ENCODE assay signal across 13 cellular contexts in the genomic region with DNA sequence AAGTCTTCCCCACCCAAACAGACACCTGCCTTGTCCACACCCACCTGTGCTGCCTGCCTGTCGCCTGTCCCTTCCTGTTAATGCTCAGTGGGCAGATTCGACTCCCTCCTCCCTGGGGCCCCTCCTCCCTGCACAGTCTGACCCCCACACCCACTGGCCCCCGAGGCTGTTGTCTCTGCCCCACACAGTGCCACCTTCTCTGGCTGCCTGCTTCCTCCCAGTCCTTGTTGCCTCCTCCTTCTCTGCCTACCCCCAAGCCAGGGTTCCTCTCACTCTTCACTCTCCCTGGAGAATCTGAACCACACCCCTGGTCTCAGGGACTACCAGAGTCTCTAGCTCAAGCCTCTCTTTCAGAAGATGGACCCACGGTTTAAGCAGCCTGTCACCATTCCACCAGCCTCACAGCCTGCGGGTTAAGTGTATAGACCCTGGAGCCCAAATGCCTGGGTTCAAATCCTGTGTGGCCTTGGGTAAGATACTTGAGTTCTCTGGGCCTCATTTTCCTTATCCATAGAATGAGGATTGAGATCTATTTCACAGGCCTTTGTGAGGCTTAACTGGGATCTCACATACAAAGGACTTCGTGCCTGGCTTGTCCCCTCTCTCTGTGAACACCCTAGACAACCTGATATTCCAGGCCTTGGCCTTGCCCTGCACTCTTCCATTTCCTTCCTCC. TPM values are rescaled to one million over a fixed set of nuclear protein-coding genes. Genes with fewer than 3 reads are reported as not detected.
A peak's percentile ranks its signal among the peaks of the same experiment; 100 is the strongest.
DNase-seq lines count a peak whose midpoint lies in the region; ATAC-seq, FAIRE-seq and TF ChIP-seq lines count a peak whose summit lies in the region.
"Had no signal": no experiment of that assay in that cellular context is flagged by ENCODE, and none has a peak within 500 bp of the region (broad histone marks: within the 10 kb centered on the region; RNA-seq: fewer than 3 reads in every experiment).

No MANE protein-coding gene starts in this region.

- H3K36me3 ChIP-seq in heart right ventricle (no peaks in the 10 kb centered on the region), endothelial cell of umbilical vein (ENCODE audit: control insufficient read depth in 2 of 2, extremely low read depth in 1 of 2, insufficient read depth in 2 of 2, low read length in 2 of 2) (no peaks in the 10 kb centered on the region), neuronal stem cell (replicated peaks in 1 of 2; ENCODE audit: control insufficient read depth in 2 of 2, insufficient read depth in 2 of 2, low read length in 2 of 2) (no peaks in the 10 kb centered on the region), uterus (no peaks in the 10 kb centered on the region)
- H3K36me3 ChIP-seq: neural progenitor cell, thoracic aorta had no signal

- peak overlapping the region; percentile 6 for H2AK5ac ChIP-seq in neuronal stem cell (ENCODE audit: low read depth, low read length)

- no peak for TF ChIP-seq POLR2A in endothelial cell of umbilical vein (IDR thresholded peaks at IDR 0.05; ENCODE audit: low read depth, low read length)
- TF ChIP-seq POLR2A in uterus (IDR thresholded peaks at IDR 0.05) = no peak

- no peaks in the 10 kb centered on the region for H3K9me3 Mint-ChIP-seq in activated T-cell treated with anti-CD3 and anti-CD28 coated beads, Interleukin-2, amount 50 U/mL, for 4 hours
- H3K9me3 Mint-ChIP-seq in activated CD4-positive, alpha-beta memory T cell treated with anti-CD3 and anti-CD28 coated beads for 36 hours = no peaks in the 10 kb centered on the region
- H3K9me3 Mint-ChIP-seq: activated naive CD8-positive, alpha-beta T cell treated with anti-CD3 and anti-CD28 coated beads for 36 hours; neural progenitor cell had no signal

- H3K18ac ChIP-seq in neuronal stem cell (ENCODE audit: low read length) = no peak overlapping the region

- no peak overlapping the region for H3K14ac ChIP-seq in neuronal stem cell (ENCODE audit: low read length)

- H3K9ac ChIP-seq in endothelial cell of umbilical vein (replicated peaks; ENCODE audit: extremely low read depth, insufficient read depth, low read length) = peak overlapping the region; percentile 55
- no peak overlapping the region for H3K9ac ChIP-seq in neuronal stem cell (ENCODE audit: low read depth, low read length, poor library complexity)
- H3K9ac ChIP-seq: neural progenitor cell had no signal

- no peaks in the 10 kb centered on the region for H3K79me1 ChIP-seq in neuronal stem cell (ENCODE audit: low read depth, low read length)

- no peak overlapping the region for H2BK12ac ChIP-seq in neuronal stem cell (ENCODE audit: low read length)

- no peak overlapping the region for H3K4me3 Mint-ChIP-seq in activated T-cell treated with anti-CD3 and anti-CD28 coated beads, Interleukin-2, amount 50 U/mL, for 4 hours
- H3K4me3 Mint-ChIP-seq in activated CD4-positive, alpha-beta memory T cell treated with anti-CD3 and anti-CD28 coated beads for 36 hours = no peak overlapping the region
- H3K4me3 Mint-ChIP-seq: activated naive CD8-positive, alpha-beta T cell treated with anti-CD3 and anti-CD28 coated beads for 36 hours had no signal

- H3K4ac ChIP-seq in neuronal stem cell (ENCODE audit: low read length) = no peak overlapping the region

- peak overlapping the region in 9 of 10 donors; percentile 61 to 100 (median 80) for H3K27ac ChIP-seq in heart right ventricle
- H3K27ac ChIP-seq in endothelial cell of umbilical vein (ENCODE audit: insufficient read depth, low read depth, low read length) = peak overlapping the region; percentile 94
- H3K27ac ChIP-seq in neuronal stem cell (replicated peaks; ENCODE audit: low read length) = no peak overlapping the region
- H3K27ac ChIP-seq in uterus = peak overlapping the region; percentile 96 to 97
- H3K27ac ChIP-seq: neural progenitor cell had no signal

- H3K4me1 ChIP-seq in heart right ventricle = peaks cover 19 to 79% (median 66%) of the 10 kb centered on the region in 9 donors
- peaks cover 47% of the 10 kb centered on the region for H3K4me1 ChIP-seq in endothelial cell of umbilical vein (ENCODE audit: control insufficient read depth, extremely low read depth, insufficient read depth, low read length)
- peaks cover 31 to 45% of the 10 kb centered on the region in 2 donors for H3K4me1 ChIP-seq in neuronal stem cell (ENCODE audit: control insufficient read depth in 2 of 2, insufficient read depth in 1 of 2, low read depth in 1 of 2, low read length in 2 of 2)
- peaks cover 5 to 33% of the 10 kb centered on the region in 2 donors for H3K4me1 ChIP-seq in uterus

- peaks cover 23% of the 10 kb centered on the region for H3K79me2 ChIP-seq in endothelial cell of umbilical vein (ENCODE audit: control insufficient read depth, insufficient read depth, low read length)

- peaks cover 5% of the 10 kb centered on the region for H3K4me1 Mint-ChIP-seq in activated T-cell treated with anti-CD3 and anti-CD28 coated beads, Interleukin-2, amount 50 U/mL, for 4 hours (ENCODE audit: low read depth)
- peaks cover 4% of the 10 kb centered on the region for H3K4me1 Mint-ChIP-seq in activated CD4-positive, alpha-beta memory T cell treated with anti-CD3 and anti-CD28 coated beads for 36 hours (ENCODE audit: low read depth)

- intact Hi-C loops in heart right ventricle (cut with DNase I) = loop anchor here in 8 of 10 donors (2.0 to 10.0 kb wide), 7 partner anchors 18 to 243 kb away; no protein-coding TSS in a partner anchor
- intact Hi-C loops in Right ventricle myocardium superior (cut with DNase I) = no loop called here
- intact Hi-C loops in endothelial cell of umbilical vein (cut with micrococcal nuclease) = loop anchor here (2.0 kb wide), 1 partner anchor 60 kb away; no protein-coding TSS in a partner anchor
- intact Hi-C loops in uterus (cut with DNase I; ENCODE audit: low total_unique reads) = no loop called here
- intact Hi-C loops in activated CD4-positive, alpha-beta memory T cell treated with anti-CD3 and anti-CD28 coated beads for 36 hours (cut with micrococcal nuclease) = no loop called here

- no peak for DNase-seq in heart right ventricle
- DNase-seq in Right ventricle myocardium superior = no peak
- DNase-seq in endothelial cell of umbilical vein (ENCODE audit: low read depth, low spot score) = no peak
- DNase-seq in neuronal stem cell (ENCODE audit: low spot score) = no peak
- no peak for DNase-seq in uterus
- DNase-seq in midbrain (lab: John Stamatoyannopoulos, UW) = no peak
- DNase-seq in activated T-cell treated with anti-CD3 and anti-CD28 coated beads, Interleukin-2, amount 50 U/mL, for 4 hours = no peak
- DNase-seq in activated CD4-positive, alpha-beta memory T cell treated with anti-CD3 and anti-CD28 coated beads for 36 hours = no peak

- no peak overlapping the region for H3K27ac Mint-ChIP-seq in activated CD4-positive, alpha-beta memory T cell treated with anti-CD3 and anti-CD28 coated beads for 36 hours
- H3K27ac Mint-ChIP-seq: activated naive CD8-positive, alpha-beta T cell treated with anti-CD3 and anti-CD28 coated beads for 36 hours; neural progenitor cell had no signal

- no peak overlapping the region for H2BK120ac ChIP-seq in neuronal stem cell (ENCODE audit: low read depth, low read length)

- WGBS in heart right ventricle, 2 donors = 66 to 75% methylated on average over 6 of the region's 6 CpGs
- WGBS in neuronal stem cell (ENCODE audit: extremely low coverage in 2 of 2, insufficient read length in 2 of 2, insufficient replicate concordance in 1 of 2), 2 donors = no CpG with 5 or more reads among the region's 6 CpGs

- no peaks in the 10 kb centered on the region for H3K36me3 Mint-ChIP-seq in activated T-cell treated with anti-CD3 and anti-CD28 coated beads, Interleukin-2, amount 50 U/mL, for 4 hours (ENCODE audit: insufficient read depth)
- no peaks in the 10 kb centered on the region for H3K36me3 Mint-ChIP-seq in activated CD4-positive, alpha-beta memory T cell treated with anti-CD3 and anti-CD28 coated beads for 36 hours
- H3K36me3 Mint-ChIP-seq: activated naive CD8-positive, alpha-beta T cell treated with anti-CD3 and anti-CD28 coated beads for 36 hours; neural progenitor cell had no signal

- no peak overlapping the region for H4K8ac ChIP-seq in neuronal stem cell (ENCODE audit: low read depth, low read length)

- H4K91ac ChIP-seq in neuronal stem cell (ENCODE audit: low read depth, low read length, poor library complexity) = no peak overlapping the region

- no TSS peak for BruUV-seq in endothelial cell of umbilical vein (replicated peaks; lab: Mats Ljungman, UMichigan)

- TF ChIP-seq CTCF in heart right ventricle (IDR thresholded peaks at IDR 0.05) (no peak), endothelial cell of umbilical vein (IDR thresholded peaks at IDR 0.05; ENCODE audit: extremely low read depth in 1 of 2, insufficient read depth in 1 of 2, low read depth in 1 of 2, low read length in 2 of 2) (no peak), uterus (IDR thresholded peaks at IDR 0.05) (no peak)

- H3K9me3 ChIP-seq in heart right ventricle (no peaks in the 10 kb centered on the region), endothelial cell of umbilical vein (replicated peaks; ENCODE audit: control insufficient read depth, insufficient read depth, low read length) (no peaks in the 10 kb centered on the region), neuronal stem cell (replicated peaks in 1 of 2; ENCODE audit: control insufficient read depth in 2 of 2, insufficient read depth in 1 of 2, low read depth in 1 of 2, low read length in 2 of 2) (no peaks in the 10 kb centered on the region), uterus (no peaks in the 10 kb centered on the region)
- H3K9me3 ChIP-seq: thoracic aorta had no signal

- H3K4me2 ChIP-seq in endothelial cell of umbilical vein (ENCODE audit: insufficient read depth, low read length) (peak overlapping the region; percentile 20), neuronal stem cell (ENCODE audit: insufficient read depth, low read length, poor library complexity, severe bottlenecking) (no peak overlapping the region)
- H3K4me2 ChIP-seq: neural progenitor cell had no signal

- no peak overlapping the region for H3K4me3 ChIP-seq in heart right ventricle
- no peak overlapping the region for H3K4me3 ChIP-seq in endothelial cell of umbilical vein (replicated peaks in 1 of 3; ENCODE audit: insufficient read depth in 1 of 3, low read depth in 1 of 3, low read length in 3 of 3)
- H3K4me3 ChIP-seq in neuronal stem cell (ENCODE audit: low read length in 2 of 2) = no peak overlapping the region
- H3K4me3 ChIP-seq in uterus = no peak overlapping the region
- H3K4me3 ChIP-seq: neural progenitor cell, thoracic aorta had no signal

- dilution Hi-C loops in endothelial cell of umbilical vein (cut with MboI; ENCODE audit: extremely low pct_ligation_motif_present, low sequenced_read_pairs) = no loop called here

- no peak overlapping the region for H2BK5ac ChIP-seq in neuronal stem cell (ENCODE audit: low read length)

- no peaks in the 10 kb centered on the region for H4K20me1 ChIP-seq in endothelial cell of umbilical vein (replicated peaks; ENCODE audit: control insufficient read depth, extremely low read depth, insufficient read depth, low read length)

- no peak for FAIRE-seq in endothelial cell of umbilical vein (lab: Jason Lieb, UNC)
- FAIRE-seq: A204.1, bronchial epithelial cell had no signal

- H3K9me1 ChIP-seq in endothelial cell of umbilical vein (replicated peaks; ENCODE audit: control insufficient read depth, extremely low read depth, insufficient read depth, low read length) = no peaks in the 10 kb centered on the region

- H3K27me3 Mint-ChIP-seq in activated T-cell treated with anti-CD3 and anti-CD28 coated beads, Interleukin-2, amount 50 U/mL, for 4 hours (ENCODE audit: low read depth) = peaks cover 53% of the 10 kb centered on the region
- peaks cover 43% of the 10 kb centered on the region for H3K27me3 Mint-ChIP-seq in activated CD4-positive, alpha-beta memory T cell treated with anti-CD3 and anti-CD28 coated beads for 36 hours

- H3K27me3 ChIP-seq in heart right ventricle = peaks cover 0 to 28% (median 0%) of the 10 kb centered on the region in 7 donors
- H3K27me3 ChIP-seq in endothelial cell of umbilical vein (ENCODE audit: control insufficient read depth in 2 of 2, insufficient read depth in 2 of 2, low read length in 2 of 2) = peaks cover 4 to 6% of the 10 kb centered on the region in 2 experiments
- H3K27me3 ChIP-seq in neuronal stem cell (ENCODE audit: control insufficient read depth in 3 of 3, insufficient read depth in 3 of 3, low read depth in 1 of 3, low read length in 3 of 3) = peaks cover 0 to 40% (median 0%) of the 10 kb centered on the region in 3 experiments
- H3K27me3 ChIP-seq in uterus = no peaks in the 10 kb centered on the region

- POLR2A ChIA-PET in endothelial cell of umbilical vein (lab: Charles Lee) = interaction anchor here (0.6 to 1.3 kb wide), 4 partner anchors 10 to 85 kb away, joined by 3 read pairs; no protein-coding TSS in a partner anchor
- POLR2A ChIA-PET in activated CD4-positive, alpha-beta memory T cell treated with anti-CD3 and anti-CD28 coated beads for 36 hours (lab: Charles Lee) = no interaction called here

- ATAC-seq in heart right ventricle (no peak), Right ventricle myocardium superior (ENCODE audit: poor library complexity) (no peak)
- ATAC-seq in activated T-cell treated with anti-CD3 and anti-CD28 coated beads, Interleukin-2, amount 50 U/mL, for 4 hours = no peak

- no peak overlapping the region for H3K23ac ChIP-seq in neuronal stem cell (ENCODE audit: low read depth, low read length, poor library complexity)

- H2AFZ ChIP-seq in endothelial cell of umbilical vein (ENCODE audit: low read depth, low read length) (peak overlapping the region; percentile 69), neuronal stem cell (ENCODE audit: low read length) (no peak overlapping the region)
- H2AFZ ChIP-seq: neural progenitor cell had no signal

- CTCF ChIA-PET in endothelial cell of umbilical vein (lab: Charles Lee) = interaction anchor here (0.5 to 9.7 kb wide), 39 partner anchors 8 to 243 kb away, joined by 3 to 96 read pairs (median 7); no protein-coding TSS in a partner anchor
- CTCF ChIA-PET in activated CD4-positive, alpha-beta memory T cell treated with anti-CD3 and anti-CD28 coated beads for 36 hours (lab: Charles Lee) = interaction anchor here (0.6 to 1.8 kb wide), 22 partner anchors 8 to 243 kb away, joined by 3 to 18 read pairs (median 4); a partner anchor contains a TSS

- no peak overlapping the region for H2BK15ac ChIP-seq in neuronal stem cell (ENCODE audit: low read length)

RNA-seq across cellular contexts. Expression of a gene that starts 3.8 kb away (rescaled TPM):
- 10 to 100 TPM; 48.3 to 78.4 (median 68.0) TPM for total RNA-seq in heart right ventricle
- polyA plus RNA-seq in heart right ventricle = 10 to 100 TPM; 31.5 to 33.2 TPM
- 58.3 TPM for total RNA-seq in Right ventricle myocardium superior
- total RNA-seq in endothelial cell of umbilical vein = 152 and 190 TPM in 2 replicates
- 22.3 and 25.4 TPM in 2 replicates for polyA plus RNA-seq in endothelial cell of umbilical vein
- 22.9 and 25.3 TPM in 2 replicates for polyA plus RNA-seq in endothelial cell of umbilical vein (2011; cell fraction: cytosol; rRNA removed)
- polyA plus RNA-seq in endothelial cell of umbilical vein (2011; cell fraction: nucleus; rRNA removed) = 53.1 and 59.2 TPM in 2 replicates
- 49.6 and 59.2 TPM in 2 replicates for polyA plus RNA-seq in endothelial cell of umbilical vein (2012)
- polyA minus RNA-seq in endothelial cell of umbilical vein = 42.0 and 76.2 TPM in 2 replicates
- polyA minus RNA-seq in endothelial cell of umbilical vein (2011; cell fraction: cytosol; rRNA and poly(A)+ RNA removed) = 23.5 TPM
- polyA minus RNA-seq in endothelial cell of umbilical vein (2011; cell fraction: nucleus; rRNA and poly(A)+ RNA removed) = 63.5 and 75.4 TPM in 2 replicates
- 15.0 TPM for polyA plus RNA-seq in neuronal stem cell (2013, experiment 1 of 2)
- 15.8 TPM for polyA plus RNA-seq in neuronal stem cell (2013, experiment 2 of 2)
- 100 to 1,000 TPM in 1 of 4 donors, 10 to 100 TPM in 1, 1 to 10 TPM in 2; 2.6 to 119 (median 15.2) TPM for total RNA-seq in uterus
- under 1 TPM; 0.29 to 0.57 (median 0.48) TPM for total RNA-seq in activated T-cell treated with anti-CD3 and anti-CD28 coated beads, Interleukin-2, amount 50 U/mL, for 4 hours
- total RNA-seq in activated CD4-positive, alpha-beta memory T cell treated with anti-CD3 and anti-CD28 coated beads for 36 hours = 1 to 10 TPM; 1.3 to 1.4 TPM

Comparison
In these comparisons a context has a peak if more than half of its experiments do, and no peak if none do; other contexts are left out.
1. intact Hi-C loops: an anchor here in heart right ventricle (2.0 to 10.0 kb wide) and endothelial cell of umbilical vein (2.0 kb wide); none called in Right ventricle myocardium superior, uterus and activated CD4-positive, alpha-beta memory T cell treated with anti-CD3 and anti-CD28 coated beads for 36 hours.